Comparison of ENCODE assay signal across 8 cellular contexts in genomic region chr12:84842406-84843013, GRCh38.
DNase-seq lines count a peak whose midpoint lies in the region; ATAC-seq, FAIRE-seq and TF ChIP-seq lines count a peak whose summit lies in the region.

No MANE protein-coding gene starts in this region.

- H3K4me3 ChIP-seq in A549 (no peak overlapping the region), GM12875 (ENCODE audit: low read depth, low read length) (no peak overlapping the region)

- peak in 1 of 2 experiments; percentile 50; a peak in 2 of 6 replicates for ATAC-seq in A549
- peak; percentile 69 for ATAC-seq in HG02870 (IDR thresholded peaks at IDR 0.05; ENCODE audit: unreplicated experiment)

- no peak overlapping the region for H3K4me2 ChIP-seq in A549

- no peaks in the 10 kb centered on the region for H3K4me1 ChIP-seq in A549

- no peak for TF ChIP-seq POLR2A in A549 (IDR thresholded peaks at IDR 0.05; ENCODE audit: low read length)

- TF ChIP-seq CTCF in A549 (IDR thresholded peaks at IDR 0.05), result peak; percentile 69
- peak; percentile 49; the same call in 1 of the 2 replicates for TF ChIP-seq CTCF in GM12875 (IDR thresholded peaks at IDR 0.05; ENCODE audit: borderline replicate concordance, insufficient read depth, low read depth, low read length)
- TF ChIP-seq CTCF in VCaP (conservative IDR thresholded peaks at IDR 0.05), result peak; percentile 90

- POLR2A ChIA-PET in A549 (lab: Yijun Ruan, JAX), result no interaction called here

- CTCF ChIA-PET in A549 (lab: Yijun Ruan, JAX), result interaction anchor here (1.4 kb wide), 1 partner anchor 186 kb away, joined by 6 read pairs; no protein-coding TSS in a partner anchor

- H3K27ac ChIP-seq in A549 (no peak overlapping the region), VCaP (no peak overlapping the region)

- DNase-seq in A549 (ENCODE audit: low read depth in 1 of 2, low spot score in 1 of 2) (peak; percentile 22 to 51), NCI-H1694 treated with DMSO at 0.1 percent for 48 hours (lab: John Stamatoyannopoulos, UW) (peak; percentile 72), iPS-NIHi7 (ENCODE audit: extremely low spot score) (peak; percentile 22), GDM1 (lab: John Stamatoyannopoulos, UW) (no peak)
- DNase-seq in activated CD4-positive, CD25-positive, alpha-beta regulatory T cell treated with anti-CD3 and anti-CD28 coated beads, Interleukin-2, amount 50 U/mL, for 72 hours, result no peak

- TF ChIP-seq RAD21 in A549 (conservative IDR thresholded peaks at IDR 0.05 in 1 of 2, IDR thresholded peaks at IDR 0.05 in 1 of 2), result peak; percentile 73 to 79

- H3K9me3 ChIP-seq in A549, result no peaks in the 10 kb centered on the region

- FAIRE-seq in A549 (lab: Jason Lieb, UNC), result no peak

- no peak for TF ChIP-seq EP300 in A549 (IDR thresholded peaks at IDR 0.05)

- WGBS in A549 (ENCODE audit: missing lambda C conversion rate), result 72% methylated on average over 2 of the region's 2 CpGs

TF ChIP-seq in A549, 52 proteins besides CTCF, POLR2A, EP300 and RAD21:
- TF ChIP-seq ATOH8 (CRISPR knock-in tag; IDR thresholded peaks at IDR 0.05; ENCODE audit: low read depth), result no peak
- no peak for TF ChIP-seq GATA3 (IDR thresholded peaks at IDR 0.05; ENCODE audit: borderline replicate concordance)
- TF ChIP-seq SMC3 (IDR thresholded peaks at IDR 0.05), result peak; percentile 59
- TF ChIP-seq MAFK (IDR thresholded peaks at IDR 0.05; ENCODE audit: partially characterized antibody), result no peak
- no peak for TF ChIP-seq ZNF302 (CRISPR knock-in tag; IDR thresholded peaks at IDR 0.05)
- TF ChIP-seq ZSCAN20 (CRISPR knock-in tag; IDR thresholded peaks at IDR 0.05), result 0 out of 2 replicates have a peak, but pooled peaks have one; percentile 14
- TF ChIP-seq JUN (IDR thresholded peaks at IDR 0.05), result no peak

Comparison
In these comparisons a context has a peak if more than half of its experiments do, and no peak if none do; other contexts are left out.
1. DNase-seq: peak in A549 (2 of 2), NCI-H1694 treated with DMSO at 0.1 percent for 48 hours (single experiment) and iPS-NIHi7 (single experiment); none in activated CD4-positive, CD25-positive, alpha-beta regulatory T cell treated with anti-CD3 and anti-CD28 coated beads, Interleukin-2, amount 50 U/mL, for 72 hours (single experiment) and GDM1 (single experiment).
2. Peak in every context shown above with its lines, with median percentiles within 50 percentile points of each other: CTCF ChIP-seq.